Comparison of ENCODE assay signal across 32 cellular contexts in genomic region chr6:19806971-19807396, GRCh38. TPM values are rescaled to one million over a fixed set of nuclear protein-coding genes. Genes with fewer than 3 reads are reported as not detected.
"Had no signal": no experiment of that assay in that cellular context is flagged by ENCODE, and none has a peak within 500 bp of the region (broad histone marks: within the 10 kb centered on the region; RNA-seq: fewer than 3 reads in every experiment).

No MANE protein-coding gene starts in this region.

- H3K9me3 Mint-ChIP-seq: activated B cell treated with CpG ODN at 0.5 μM for 24 hours; activated naive CD4-positive, alpha-beta T cell treated with anti-CD3 and anti-CD28 coated beads for 36 hours; activated T-cell treated with anti-CD3 and anti-CD28 coated beads, Interleukin-2, amount 50 U/mL, for 4 hours; activated T-helper 1 cell treated with anti-CD3 and anti-CD28 coated beads, Interleukin-12 subunit alpha, Interleukin-12 subunit beta, Interleukin-2, Interleukin-4 antibody, amounts not matched to agents 30 ng/mL and 10 ng/mL and 1 ng/mL, durations not matched to agents 14 hours and 24 hours and 36 hours; T-helper 1 cell treated with Interleukin-12 subunit alpha and Interleukin-12 subunit beta and Interleukin-4 antibody, amounts not matched to agents 30 μg/mL and 1 μg/mL, for 36 hours; T-helper 2 cell treated with Interferon-gamma antibody and Interleukin-4, amounts not matched to agents 5 μg/mL and 100 μg/mL, for 36 hours had no signal

- H3K36me3 ChIP-seq: adrenal gland, breast epithelium, MG63, SJSA1 had no signal

- H3K9me3 ChIP-seq: adrenal gland, body of pancreas, breast epithelium, MG63, SJSA1, SK-N-SH had no signal

- H3K9ac ChIP-seq: SK-N-SH had no signal

- H3K36me3 Mint-ChIP-seq: activated CD4-positive, alpha-beta memory T cell treated with anti-CD3 and anti-CD28 coated beads for 36 hours had no signal

- H3K27ac Mint-ChIP-seq: activated B cell treated with CpG ODN at 0.5 μM for 24 hours; activated CD4-positive, alpha-beta memory T cell treated with anti-CD3 and anti-CD28 coated beads for 36 hours; activated naive CD4-positive, alpha-beta T cell treated with anti-CD3 and anti-CD28 coated beads for 36 hours; activated naive CD4-positive, alpha-beta T cell treated with anti-CD3 and anti-CD28 coated beads, Interleukin-2, amount 50 U/mL, for 72 hours; activated T-helper 1 cell treated with anti-CD3 and anti-CD28 coated beads, Interleukin-12 subunit alpha, Interleukin-12 subunit beta, Interleukin-2, Interleukin-4 antibody, amounts not matched to agents 30 ng/mL and 10 ng/mL and 1 ng/mL, durations not matched to agents 14 hours and 24 hours and 36 hours; T-helper 1 cell treated with Interleukin-12 subunit alpha and Interleukin-12 subunit beta and Interleukin-4 antibody, amounts not matched to agents 30 μg/mL and 1 μg/mL, for 36 hours; T-helper 2 cell treated with Interferon-gamma antibody and Interleukin-4, amounts not matched to agents 5 μg/mL and 100 μg/mL, for 36 hours had no signal

- DNase-seq: activated B cell treated with CpG ODN at 0.5 μM for 24 hours; activated CD4-positive, alpha-beta memory T cell treated with anti-CD3 and anti-CD28 coated beads for 36 hours; activated CD4-positive, alpha-beta T cell treated with anti-CD3 and anti-CD28 coated beads for 4 hours; activated CD4-positive, alpha-beta T cell treated with anti-CD3 and anti-CD28 coated beads, Interleukin-2, amount 50 U/mL, for 1 hour; activated CD4-positive, CD25-positive, alpha-beta regulatory T cell treated with anti-CD3 and anti-CD28 coated beads, Interleukin-2, amount 50 U/mL, for 72 hours; activated CD8-positive, alpha-beta memory T cell treated with anti-CD3 and anti-CD28 coated beads, Interleukin-2, amount 50 U/mL, for 4 hours; activated gamma-delta T cell treated with Interleukin-2 at 50 U/mL for 16 hours; activated naive CD4-positive, alpha-beta T cell treated with anti-CD3 and anti-CD28 coated beads for 36 hours; activated T-cell treated with anti-CD3 and anti-CD28 coated beads for 4 hours; activated T-cell treated with anti-CD3 and anti-CD28 coated beads, Interleukin-2, amount 50 U/mL, for 4 hours; adrenal gland; Kasumi-1; KG1; MG63; NCI-H1048; NCI-H1105 treated with DMSO at 0.1 percent for 48 hours; NCI-H1436; NCI-H1694 treated with DMSO at 0.1 percent for 48 hours; NCI-H2029 treated with DMSO at 0.1 percent for 48 hours; NCI-H2107; NCI-H2171; NCI-H510A; SHP77 treated with DMSO at 0.1 percent for 48 hours; SK-N-SH had no signal

- H3K4me3 ChIP-seq: adrenal gland, body of pancreas, breast epithelium, MG63, SJSA1 had no signal

- H3K27me3 ChIP-seq: adrenal gland, body of pancreas, breast epithelium, MG63, SJSA1 had no signal

- H3K4me3 Mint-ChIP-seq: activated B cell treated with CpG ODN at 0.5 μM for 24 hours; activated CD4-positive, alpha-beta memory T cell treated with anti-CD3 and anti-CD28 coated beads for 36 hours; activated naive CD4-positive, alpha-beta T cell treated with anti-CD3 and anti-CD28 coated beads for 36 hours; activated T-cell treated with anti-CD3 and anti-CD28 coated beads, Interleukin-2, amount 50 U/mL, for 4 hours; activated T-helper 1 cell treated with anti-CD3 and anti-CD28 coated beads, Interleukin-12 subunit alpha, Interleukin-12 subunit beta, Interleukin-2, Interleukin-4 antibody, amounts not matched to agents 30 ng/mL and 10 ng/mL and 1 ng/mL, durations not matched to agents 14 hours and 24 hours and 36 hours; T-helper 1 cell treated with Interleukin-12 subunit alpha and Interleukin-12 subunit beta and Interleukin-4 antibody, amounts not matched to agents 30 μg/mL and 1 μg/mL, for 36 hours; T-helper 2 cell treated with Interferon-gamma antibody and Interleukin-4, amounts not matched to agents 5 μg/mL and 100 μg/mL, for 36 hours had no signal

- H3K27ac ChIP-seq: adrenal gland, body of pancreas, breast epithelium, SJSA1 had no signal

- ATAC-seq: activated naive CD4-positive, alpha-beta T cell treated with anti-CD3 and anti-CD28 coated beads, Interleukin-2, amount 50 U/mL, for 72 hours; activated T-cell treated with anti-CD3 and anti-CD28 coated beads, Interleukin-2, amount 50 U/mL, for 4 hours; body of pancreas had no signal

- H3K4me1 ChIP-seq: breast epithelium had no signal

- FAIRE-seq: astrocyte had no signal

- H3K4me2 ChIP-seq: SK-N-SH had no signal

RNA-seq across cellular contexts. Expression of gene ID4, which starts 30.2 kb away (rescaled TPM):
- total RNA-seq: activated B cell treated with CpG ODN at 0.5 μM for 24 hours; activated CD4-positive, alpha-beta memory T cell treated with anti-CD3 and anti-CD28 coated beads for 36 hours; activated naive CD4-positive, alpha-beta T cell treated with anti-CD3 and anti-CD28 coated beads for 36 hours; activated naive CD4-positive, alpha-beta T cell treated with anti-CD3 and anti-CD28 coated beads, Interleukin-2, amount 50 U/mL, for 72 hours; activated T-helper 1 cell treated with anti-CD3 and anti-CD28 coated beads, Interleukin-12 subunit alpha, Interleukin-12 subunit beta, Interleukin-2, Interleukin-4 antibody, amounts not matched to agents 30 ng/mL and 10 ng/mL and 1 ng/mL, durations not matched to agents 14 hours and 24 hours and 36 hours had no signal
